Comparison of ENCODE assay signal across 17 cellular contexts in genomic region chr10:59382831-59383295, GRCh38. TPM values are rescaled to one million over a fixed set of nuclear protein-coding genes. Genes with fewer than 3 reads are reported as not detected.
DNase-seq lines count a peak whose midpoint lies in the region; ATAC-seq and TF ChIP-seq lines count a peak whose summit lies in the region.
"Had no signal": no experiment of that assay in that cellular context is flagged by ENCODE, and none has a peak within 500 bp of the region (broad histone marks: within the 10 kb centered on the region; RNA-seq: fewer than 3 reads in every experiment).

No MANE protein-coding gene starts in this region.

- H3K27me3 ChIP-seq in ascending aorta (no peaks in the 10 kb centered on the region), transverse colon (no peaks in the 10 kb centered on the region)
- H3K27me3 ChIP-seq: colonic mucosa had no signal

- H3K4me3 ChIP-seq in ascending aorta (peak overlapping the region in 1 of 2 donors; percentile 9), fibroblast of mammary gland (ENCODE audit: control insufficient read depth, low read depth, low read length) (no peak overlapping the region), transverse colon (no peak overlapping the region)
- H3K4me3 ChIP-seq: colonic mucosa had no signal

- no peaks in the 10 kb centered on the region for H3K9me3 ChIP-seq in ascending aorta
- H3K9me3 ChIP-seq in transverse colon = no peaks in the 10 kb centered on the region
- no peaks in the 10 kb centered on the region for H3K9me3 ChIP-seq in T-helper 17 cell (ENCODE audit: control insufficient read depth, low read length, poor library complexity, severe bottlenecking)
- H3K9me3 ChIP-seq: colonic mucosa had no signal

- H3K27ac ChIP-seq in ascending aorta = peak overlapping the region; percentile 74 to 77
- peak overlapping the region; percentile 40 to 54 (median 51) for H3K27ac ChIP-seq in transverse colon

- in situ Hi-C loops in transverse colon (cut with MboI; ENCODE audit: low pct_ligation_motif_present in 1 of 4, low pct_unique_long_range_greater_than_20kb in 1 of 4, low sequenced_read_pairs in 3 of 4) = no loop called here

- H3K4me3 Mint-ChIP-seq in T-helper 17 cell = no peak overlapping the region
- H3K4me3 Mint-ChIP-seq: CD8-positive, alpha-beta T cell; T-helper 1 cell treated with Interleukin-12 subunit alpha and Interleukin-12 subunit beta and Interleukin-4 antibody, amounts not matched to agents 30 μg/mL and 1 μg/mL, for 36 hours had no signal

- no peak for TF ChIP-seq POLR2A in transverse colon (IDR thresholded peaks at IDR 0.05)

- H3K36me3 Mint-ChIP-seq in T-helper 17 cell (ENCODE audit: low read depth) = no peaks in the 10 kb centered on the region
- H3K36me3 Mint-ChIP-seq: CD8-positive, alpha-beta T cell had no signal

- ATAC-seq in T-helper 17 cell (no peak), GM18502 (IDR thresholded peaks at IDR 0.05; ENCODE audit: poor library complexity, unreplicated experiment) (no peak), HG03045 (IDR thresholded peaks at IDR 0.05; ENCODE audit: unreplicated experiment) (no peak)
- ATAC-seq: CD8-positive, alpha-beta T cell had no signal

- H3K4me1 Mint-ChIP-seq in T-helper 17 cell = no peaks in the 10 kb centered on the region

- DNase-seq in ascending aorta (ENCODE audit: low spot score in 2 of 2) (no peak), fibroblast of mammary gland (ENCODE audit: low read depth) (peak; percentile 75), mucosa of gallbladder (ENCODE audit: low spot score) (peak; percentile 24), transverse colon (no peak), T-helper 17 cell (no peak)
- DNase-seq: CD8-positive, alpha-beta T cell; colonic mucosa; GDM1; glutamatergic neuron; mammary epithelial cell; NCI-H2081 treated with DMSO at 0.1 percent for 48 hours; stimulated activated CD4-positive, alpha-beta T cell treated with anti-CD3 and anti-CD28 coated beads, Interleukin-4, amount 100 ng/mL, for 4 hours; stimulated activated naive CD4-positive, alpha-beta T cell treated with Interleukin-2 at 50 U/mL for 16 hours had no signal

- H3K4me1 ChIP-seq in ascending aorta (peaks cover 0 to 12% of the 10 kb centered on the region in 2 donors), transverse colon (no peaks in the 10 kb centered on the region)
- H3K4me1 ChIP-seq: colonic mucosa had no signal

- no peak for TF ChIP-seq CTCF in ascending aorta (IDR thresholded peaks at IDR 0.05)
- no peak for TF ChIP-seq CTCF in fibroblast of mammary gland (conservative IDR thresholded peaks at IDR 0.05; ENCODE audit: control insufficient read depth, insufficient read depth, low read depth, low read length)
- TF ChIP-seq CTCF in transverse colon (IDR thresholded peaks at IDR 0.05) = no peak

- TF ChIP-seq EP300 in transverse colon (IDR thresholded peaks at IDR 0.05; ENCODE audit: low read depth) = no peak

- H3K27me3 Mint-ChIP-seq in T-helper 17 cell = no peaks in the 10 kb centered on the region

- intact Hi-C loops in ascending aorta (cut with DNase I) = loop anchor here (5.0 to 10.0 kb wide), 3 partner anchors 46 to 452 kb away; no protein-coding TSS in a partner anchor
- intact Hi-C loops in transverse colon (cut with DNase I; ENCODE audit: low total_unique reads) = no loop called here

- WGBS in transverse colon (ENCODE audit: low coverage in 1 of 2), 2 donors = 40 to 56% methylated on average over 3 of the region's 3 CpGs

- H3K36me3 ChIP-seq in ascending aorta (no peaks in the 10 kb centered on the region), transverse colon (no peaks in the 10 kb centered on the region)
- H3K36me3 ChIP-seq: colonic mucosa had no signal

- no peak overlapping the region for H3K27ac Mint-ChIP-seq in T-helper 17 cell
- H3K27ac Mint-ChIP-seq: activated T-helper 2 cell treated with anti-CD3 and anti-CD28 coated beads, Interferon-gamma antibody, Interleukin-2, Interleukin-4, amounts not matched to agents 10 μg/mL and 5 μg/mL and 100 μg/mL, durations not matched to agents 14 hours and 24 hours and 36 hours; CD8-positive, alpha-beta T cell; T-helper 1 cell treated with Interleukin-12 subunit alpha and Interleukin-12 subunit beta and Interleukin-4 antibody, amounts not matched to agents 30 μg/mL and 1 μg/mL, for 36 hours had no signal

RNA-seq across cellular contexts. Expression of gene FAM13C, which starts 20.5 kb away (rescaled TPM):
- 10.7 TPM for total RNA-seq in ascending aorta
- 11.4 TPM for total RNA-seq in mucosa of gallbladder
- total RNA-seq in transverse colon = 1 to 10 TPM; 5.6 to 9.7 (median 6.1) TPM
- total RNA-seq in T-helper 17 cell = not detected
- total RNA-seq: activated T-helper 2 cell treated with anti-CD3 and anti-CD28 coated beads, Interferon-gamma antibody, Interleukin-2, Interleukin-4, amounts not matched to agents 10 μg/mL and 5 μg/mL and 100 μg/mL, durations not matched to agents 14 hours and 24 hours and 36 hours; CD8-positive, alpha-beta T cell had no signal

Comparison
In these comparisons a context has a peak if more than half of its experiments do, and no peak if none do; other contexts are left out.
1. DNase-seq: peak in fibroblast of mammary gland (single experiment) and mucosa of gallbladder (single experiment); none in ascending aorta (0 of 2), transverse colon (single experiment) and T-helper 17 cell (0 of 3).
2. RNA of gene FAM13C, which starts 20.5 kb away (total RNA-seq): 11.4 TPM in mucosa of gallbladder (single experiment), 10.7 TPM in ascending aorta (single experiment) and 5.6 to 9.7 TPM in transverse colon; not detected in T-helper 17 cell; every median in the first group is over 4 times any median in the second.